8 cellular contexts compared by ENCODE assay signal in genomic region chr19:16111909-16112752, GRCh38. TPM values are rescaled to one million over a fixed set of nuclear protein-coding genes. Genes with fewer than 3 reads are reported as not detected.
DNase-seq lines count a peak whose midpoint lies in the region; ATAC-seq and TF ChIP-seq lines count a peak whose summit lies in the region.

No MANE protein-coding gene starts in this region.

- H3K9me3 ChIP-seq in SJCRH30 (replicated peaks): no peaks in the 10 kb centered on the region

- DNase-seq in SJCRH30: peak in 1 of 2 experiments; percentile 22
- no peak for DNase-seq in fibroblast of pulmonary artery (ENCODE audit: low read depth)
- no peak for DNase-seq in retinal pigment epithelial cell (ENCODE audit: low read depth)
- DNase-seq in stimulated activated CD4-positive, alpha-beta T cell treated with anti-CD3 and anti-CD28 coated beads, Interleukin-4, amount 100 ng/mL, for 24 hours: no peak
- DNase-seq in NCI-H2081 treated with DMSO at 0.1 percent for 48 hours (lab: John Stamatoyannopoulos, UW): no peak

- peaks cover 9% of the 10 kb centered on the region for H3K4me1 ChIP-seq in SJCRH30

- H3K36me3 ChIP-seq in SJCRH30: 0 out of 2 replicates have a peak, but pooled peaks cover 2% of the 10 kb centered on the region

- H3K27ac ChIP-seq in SJCRH30: peak overlapping the region; percentile 55

- H3K27me3 ChIP-seq in SJCRH30: no peaks in the 10 kb centered on the region

- peak; percentile 4 for ATAC-seq in GM18502 (IDR thresholded peaks at IDR 0.05; ENCODE audit: poor library complexity, unreplicated experiment)
- no peak for ATAC-seq in HG03342 (IDR thresholded peaks at IDR 0.05; ENCODE audit: unreplicated experiment)
- ATAC-seq in HG02610 (IDR thresholded peaks at IDR 0.05; ENCODE audit: unreplicated experiment): no peak

- TF ChIP-seq CTCF in fibroblast of pulmonary artery (IDR thresholded peaks at IDR 0.05; ENCODE audit: low read length, missing control alignments) (no peak), retinal pigment epithelial cell (conservative IDR thresholded peaks at IDR 0.05; ENCODE audit: low read depth, low read length) (no peak)

- H3K4me3 ChIP-seq in SJCRH30 (peak overlapping the region; percentile 82), fibroblast of pulmonary artery (replicated peaks; ENCODE audit: low read depth, low read length) (peak overlapping the region; percentile 97), retinal pigment epithelial cell (ENCODE audit: low read length) (peak overlapping the region; percentile 94)

RNA-seq across cellular contexts. Expression of gene RAB8A, which starts 0.4 kb away (rescaled TPM):
- 102 and 104 TPM in 2 replicates for total RNA-seq in SJCRH30 (2014; rRNA removed; shearing (Covaris generic))

RNA-seq across cellular contexts. Expression of gene HSH2D, which starts 31.4 kb away (rescaled TPM):
- 0.23 and 0.42 TPM in 2 replicates for total RNA-seq in SJCRH30 (2014; rRNA removed; shearing (Covaris generic))

RNA-seq across cellular contexts. Expression of gene TPM4, which starts 35.8 kb away (rescaled TPM):
- 408 and 419 TPM in 2 replicates for total RNA-seq in SJCRH30 (2014; rRNA removed; shearing (Covaris generic))
